Comparison of ENCODE assay signal across 1 cellular context in the genomic region with DNA sequence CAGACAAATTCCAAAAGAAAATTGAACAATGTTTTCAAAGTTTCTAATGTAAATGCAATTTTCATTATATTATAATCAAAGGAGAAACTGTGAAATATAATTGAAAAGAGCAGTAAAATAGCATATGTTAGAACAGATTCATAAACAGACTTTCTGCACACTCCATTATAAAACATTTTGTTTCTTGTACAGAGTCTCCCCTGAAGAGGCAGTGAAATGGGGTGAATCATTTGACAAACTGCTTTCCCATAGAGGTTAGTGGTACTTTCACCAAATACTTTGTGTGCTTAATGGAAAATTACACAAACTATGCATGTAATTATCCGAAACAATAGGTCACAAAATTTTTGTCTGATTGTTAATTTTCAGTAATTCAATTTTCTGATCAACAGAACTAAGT.
TF ChIP-seq lines count a peak whose summit lies in the region.

No MANE protein-coding gene starts in this region.

TF ChIP-seq in IMR-90, 13 proteins besides CTCF, POLR2A, EP300 and RAD21 (continued from another document):
- TF ChIP-seq, protein P1, sequence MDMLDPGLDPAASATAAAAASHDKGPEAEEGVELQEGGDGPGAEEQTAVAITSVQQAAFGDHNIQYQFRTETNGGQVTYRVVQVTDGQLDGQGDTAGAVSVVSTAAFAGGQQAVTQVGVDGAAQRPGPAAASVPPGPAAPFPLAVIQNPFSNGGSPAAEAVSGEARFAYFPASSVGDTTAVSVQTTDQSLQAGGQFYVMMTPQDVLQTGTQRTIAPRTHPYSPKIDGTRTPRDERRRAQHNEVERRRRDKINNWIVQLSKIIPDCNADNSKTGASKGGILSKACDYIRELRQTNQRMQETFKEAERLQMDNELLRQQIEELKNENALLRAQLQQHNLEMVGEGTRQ (IDR thresholded peaks at IDR 0.05; ENCODE audit: low read depth, low read length): no peak
- TF ChIP-seq SMC3 (IDR thresholded peaks at IDR 0.05; ENCODE audit: low read depth, low read length) (no peak), MAZ (IDR thresholded peaks at IDR 0.05; ENCODE audit: borderline replicate concordance, low read depth, low read length) (no peak), BHLHE40 (IDR thresholded peaks at IDR 0.05; ENCODE audit: low read depth, low read length) (no peak), CEBPB (IDR thresholded peaks at IDR 0.05; ENCODE audit: low read depth, low read length) (no peak)
